16 cellular contexts compared by ENCODE assay signal in genomic region chr20:8667306-8667705, GRCh38.
"Had no signal": no experiment of that assay in that cellular context is flagged by ENCODE, and none has a peak within 500 bp of the region (broad histone marks: within the 10 kb centered on the region; RNA-seq: fewer than 3 reads in every experiment).

No MANE protein-coding gene starts in this region.

- ATAC-seq: activated CD4-positive, CD25-positive, alpha-beta regulatory T cell treated with anti-CD3 and anti-CD28 coated beads, Interleukin-2, amount 50 U/mL, for 24 hours; left lobe of liver; stimulated activated memory B cell treated with anti-CD40 and anti-IgM and Interleukin-4, amounts not matched to agents 10 μg/mL and 1 μg/mL and 100 μg/mL, for 72 hours; T-cell had no signal

- H3K27ac ChIP-seq: adrenal gland, colonic mucosa, prostate gland, transverse colon had no signal

- DNase-seq: activated naive CD4-positive, alpha-beta T cell treated with anti-CD3 and anti-CD28 coated beads, Interleukin-2, amount 10 ng/mL, durations not matched to agents 7 days and 5 days; activated T-cell treated with anti-CD3 and anti-CD28 coated beads for 4 hours; adrenal gland; central memory CD4-positive, alpha-beta T cell; colonic mucosa; islet precursor cell; SK-N-SH; stimulated activated CD4-positive, alpha-beta T cell treated with anti-CD3 and anti-CD28 coated beads, Interleukin-2, amount 100 ng/mL, for 48 hours; T-cell; T1000; transverse colon had no signal

- FAIRE-seq: frontal cortex had no signal

- H3K4me2 ChIP-seq: SK-N-SH had no signal

- H3K9me3 ChIP-seq: adrenal gland, colonic mucosa, prostate gland, SK-N-SH, transverse colon had no signal

- H3K9ac ChIP-seq: SK-N-SH had no signal

- H3K4me3 ChIP-seq: adrenal gland, colonic mucosa, prostate gland, transverse colon had no signal

- H3K4me1 ChIP-seq: adrenal gland, colonic mucosa, prostate gland, transverse colon had no signal

- H3K27me3 ChIP-seq: adrenal gland, colonic mucosa, transverse colon had no signal

- H3K36me3 ChIP-seq: adrenal gland, colonic mucosa, prostate gland, transverse colon had no signal
